Comparison of ENCODE assay signal across 24 cellular contexts in the genomic region with DNA sequence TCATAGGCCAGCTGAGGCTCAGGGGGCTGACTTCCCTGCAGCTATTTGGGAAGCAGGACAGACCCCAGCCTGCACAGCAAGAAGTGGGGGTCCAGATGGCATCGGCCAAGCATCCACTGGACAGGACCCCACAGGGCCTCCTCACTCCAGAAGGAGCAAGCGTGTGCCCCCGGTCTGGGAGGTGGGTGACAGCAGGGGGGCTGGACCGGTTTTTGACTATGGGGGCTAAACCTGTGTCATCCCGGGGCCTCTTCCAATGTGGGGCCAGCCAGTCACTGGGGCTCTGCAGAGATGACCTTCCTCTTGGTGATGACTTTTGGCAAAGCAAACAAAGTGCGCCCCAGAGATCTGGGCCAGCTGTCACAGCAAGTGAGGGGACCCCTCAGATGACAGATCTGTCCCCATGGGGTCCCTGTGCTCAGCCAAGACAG.
DNase-seq lines count a peak whose midpoint lies in the region; ATAC-seq, FAIRE-seq and TF ChIP-seq lines count a peak whose summit lies in the region.
"Had no signal": no experiment of that assay in that cellular context is flagged by ENCODE, and none has a peak within 500 bp of the region (broad histone marks: within the 10 kb centered on the region; RNA-seq: fewer than 3 reads in every experiment).

No MANE protein-coding gene starts in this region.

- H3K9me3 ChIP-seq in kidney (ENCODE audit: control insufficient read depth in 1 of 2, low read length in 2 of 2) (no peaks in the 10 kb centered on the region), sigmoid colon (no peaks in the 10 kb centered on the region)
- H3K9me3 ChIP-seq: A549; BLaER1 treated with 17β-estradiol and CSF1 and Interleukin-3, amounts not matched to agents 10 nM and 100 nM; HAP-1 had no signal

- H3K4me1 ChIP-seq in kidney (ENCODE audit: control insufficient read depth in 1 of 2, insufficient read depth in 1 of 2, low read depth in 1 of 2, low read length in 2 of 2), result no peaks in the 10 kb centered on the region
- no peaks in the 10 kb centered on the region for H3K4me1 ChIP-seq in sigmoid colon
- H3K4me1 ChIP-seq: A549, HAP-1 had no signal

- TF ChIP-seq CTCF in kidney (IDR thresholded peaks at IDR 0.05; ENCODE audit: borderline replicate concordance, extremely low read depth, insufficient read depth) (no peak), sigmoid colon (IDR thresholded peaks at IDR 0.05) (no peak)

- H3K27ac ChIP-seq in kidney (ENCODE audit: low read depth in 2 of 2, low read length in 2 of 2) (no peak overlapping the region), sigmoid colon (no peak overlapping the region)
- H3K27ac ChIP-seq: A549; BLaER1 treated with 17β-estradiol and CSF1 and Interleukin-3, amounts not matched to agents 10 nM and 100 nM; KMS-11; SK-N-MC had no signal

- intact Hi-C loops in left ventricle myocardium superior (cut with micrococcal nuclease) (no loop called here), left cardiac atrium (cut with DNase I) (no loop called here), kidney (cut with DNase I) (no loop called here), sigmoid colon (cut with DNase I) (no loop called here)

- FAIRE-seq in kidney (lab: Jason Lieb, UNC), result no peak
- FAIRE-seq: A549 had no signal

- peak; percentile 16 for DNase-seq in left ventricle myocardium superior
- no peak for DNase-seq in left cardiac atrium
- peak; percentile 66 for DNase-seq in kidney
- DNase-seq in sigmoid colon, result peak; percentile 57
- DNase-seq in amygdala (lab: John Stamatoyannopoulos, UW), result no peak
- DNase-seq in NCI-H2227 (lab: John Stamatoyannopoulos, UW; ENCODE audit: unreplicated experiment), result no peak
- DNase-seq: AML-193; CD4-positive, alpha-beta T cell; DMS53; IMR-90; MM.1S; NCI-H2029; NCI-H446 treated with DMSO at 0.1 percent for 48 hours; NCI-H526; NK-92 treated with Interleukin-12 subunit alpha and Interleukin-12 subunit beta, amount 100 ng/mL, for 24 hours; PC-3; SHP77 treated with DMSO at 0.1 percent for 48 hours had no signal

- TF ChIP-seq POLR2A in sigmoid colon (IDR thresholded peaks at IDR 0.05), result no peak

- no peak for TF ChIP-seq EP300 in sigmoid colon (IDR thresholded peaks at IDR 0.05)

- H3K9ac ChIP-seq in kidney (ENCODE audit: low read length in 2 of 2), result no peak overlapping the region
- H3K9ac ChIP-seq: BLaER1 treated with 17β-estradiol and CSF1 and Interleukin-3, amounts not matched to agents 10 nM and 100 nM; KMS-11 had no signal

- H3K36me3 ChIP-seq in kidney (ENCODE audit: control insufficient read depth in 1 of 2, insufficient read depth in 2 of 2, low read length in 2 of 2) (no peaks in the 10 kb centered on the region), sigmoid colon (no peaks in the 10 kb centered on the region)
- H3K36me3 ChIP-seq: BLaER1 treated with 17β-estradiol and CSF1 and Interleukin-3, amounts not matched to agents 10 nM and 100 nM; HAP-1 had no signal

- H3K27me3 ChIP-seq in sigmoid colon, result peaks cover 0 to 18% (median under 1%) of the 10 kb centered on the region in 3 donors

- ATAC-seq in left ventricle myocardium superior, result no peak
- no peak for ATAC-seq in left cardiac atrium
- ATAC-seq in GM21737 (IDR thresholded peaks at IDR 0.05; ENCODE audit: unreplicated experiment), result no peak
- ATAC-seq: GM23338, PC-3 had no signal

- WGBS in sigmoid colon, 2 donors, result 87 to 91% methylated on average over 6 of the region's 6 CpGs

- no peak overlapping the region for H3K4me3 ChIP-seq in kidney (ENCODE audit: low read length in 2 of 2)
- H3K4me3 ChIP-seq in sigmoid colon, result no peak overlapping the region
- H3K4me3 ChIP-seq: A549; BLaER1 treated with 17β-estradiol and CSF1 and Interleukin-3, amounts not matched to agents 10 nM and 100 nM; GM23338; HAP-1; SK-N-MC had no signal

Comparison
In these comparisons a context has a peak if more than half of its experiments do, and no peak if none do; other contexts are left out.
1. DNase-seq: peak in left ventricle myocardium superior (single experiment), kidney (single experiment) and sigmoid colon (single experiment); none in left cardiac atrium (single experiment), amygdala (0 of 56) and NCI-H2227 (single experiment).